Comparison of ENCODE assay signal across 19 cellular contexts in the genomic region with DNA sequence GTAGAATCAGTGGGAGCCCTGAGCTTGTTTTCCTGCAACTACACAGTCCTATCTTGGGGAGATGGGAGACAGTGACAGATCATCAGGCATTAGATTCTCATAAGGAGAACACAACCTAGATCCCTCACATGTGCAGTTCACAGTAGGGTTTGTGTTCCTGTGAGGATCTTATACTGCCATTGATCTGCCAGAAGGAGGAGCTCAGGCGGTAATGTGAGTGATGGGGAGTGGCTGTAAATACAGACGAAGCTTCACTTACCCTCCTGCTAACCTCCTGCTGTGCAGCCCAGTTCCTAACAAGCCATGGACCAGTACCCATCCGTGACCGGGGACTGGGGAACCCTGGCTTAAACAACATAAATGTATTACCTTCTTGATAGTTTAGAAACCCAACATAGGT.
DNase-seq lines count a peak whose midpoint lies in the region; ATAC-seq and TF ChIP-seq lines count a peak whose summit lies in the region.
"Had no signal": no experiment of that assay in that cellular context is flagged by ENCODE, and none has a peak within 500 bp of the region (broad histone marks: within the 10 kb centered on the region; RNA-seq: fewer than 3 reads in every experiment).

No MANE protein-coding gene starts in this region.

- peaks cover 19 to 45% (median 24%) of the 10 kb centered on the region in 4 donors for H3K4me1 Mint-ChIP-seq in CD4-positive, CD25-positive, alpha-beta regulatory T cell
- peaks cover 59% of the 10 kb centered on the region for H3K4me1 Mint-ChIP-seq in CD4-positive, alpha-beta T cell (ENCODE audit: low read depth)
- peaks cover 44 to 53% (median 50%) of the 10 kb centered on the region in 3 donors for H3K4me1 Mint-ChIP-seq in T-cell
- peaks cover 37% of the 10 kb centered on the region for H3K4me1 Mint-ChIP-seq in activated T-helper 17 cell treated with anti-CD3 and anti-CD28 coated beads, Interleukin-2, amount 50 U/mL, for 72 hours
- H3K4me1 Mint-ChIP-seq in activated T-cell treated with anti-CD3 and anti-CD28 coated beads, Interleukin-2, amount 50 U/mL, for 24 hours (ENCODE audit: low read depth) = peaks cover 56% of the 10 kb centered on the region
- H3K4me1 Mint-ChIP-seq: CD14-positive monocyte had no signal

- DNase-seq in CD4-positive, CD25-positive, alpha-beta regulatory T cell = no peak
- DNase-seq in CD4-positive, alpha-beta T cell = no peak
- DNase-seq in T-cell = no peak
- no peak for DNase-seq in activated T-cell treated with anti-CD3 and anti-CD28 coated beads, Interleukin-2, amount 50 U/mL, for 24 hours
- DNase-seq in cardiac septum (ENCODE audit: low spot score) = no peak
- no peak for DNase-seq in Kasumi-1 (lab: John Stamatoyannopoulos, UW)
- DNase-seq: 8988T; ACHN; BE2C; C1 segment of cervical spinal cord; CD4-positive, alpha-beta memory T cell; CD8-positive, alpha-beta memory T cell; COR-L47; DMS79 treated with DMSO at 0.1 percent for 48 hours; GF-D8 had no signal

- no peaks in the 10 kb centered on the region for H3K9me3 Mint-ChIP-seq in CD4-positive, CD25-positive, alpha-beta regulatory T cell
- peaks cover 2% of the 10 kb centered on the region for H3K9me3 Mint-ChIP-seq in CD4-positive, alpha-beta T cell
- H3K9me3 Mint-ChIP-seq in T-cell = no peaks in the 10 kb centered on the region
- H3K9me3 Mint-ChIP-seq in activated T-helper 17 cell treated with anti-CD3 and anti-CD28 coated beads, Interleukin-2, amount 50 U/mL, for 72 hours = peaks cover 8% of the 10 kb centered on the region
- H3K9me3 Mint-ChIP-seq in activated T-cell treated with anti-CD3 and anti-CD28 coated beads, Interleukin-2, amount 50 U/mL, for 24 hours = peaks cover 5% of the 10 kb centered on the region
- H3K9me3 Mint-ChIP-seq: CD4-positive, alpha-beta memory T cell; CD8-positive, alpha-beta memory T cell had no signal

- peak; percentile 17 for TF ChIP-seq CTCF in CD4-positive, alpha-beta T cell (IDR thresholded peaks at IDR 0.05)

- peak overlapping the region in 2 of 3 donors; percentile 25 to 59 for H3K27ac Mint-ChIP-seq in CD4-positive, CD25-positive, alpha-beta regulatory T cell
- peak overlapping the region; percentile 32 for H3K27ac Mint-ChIP-seq in CD4-positive, alpha-beta T cell
- H3K27ac Mint-ChIP-seq in T-cell = peak overlapping the region; percentile 47 to 59
- peak overlapping the region; percentile 20 for H3K27ac Mint-ChIP-seq in activated T-helper 17 cell treated with anti-CD3 and anti-CD28 coated beads, Interleukin-2, amount 50 U/mL, for 72 hours
- no peak overlapping the region for H3K27ac Mint-ChIP-seq in activated T-cell treated with anti-CD3 and anti-CD28 coated beads, Interleukin-2, amount 50 U/mL, for 24 hours
- H3K27ac Mint-ChIP-seq: CD14-positive monocyte had no signal

- no peaks in the 10 kb centered on the region for H3K36me3 Mint-ChIP-seq in CD4-positive, CD25-positive, alpha-beta regulatory T cell
- H3K36me3 Mint-ChIP-seq in CD4-positive, alpha-beta T cell (ENCODE audit: low read depth) = no peaks in the 10 kb centered on the region
- H3K36me3 Mint-ChIP-seq in T-cell = no peaks in the 10 kb centered on the region
- no peaks in the 10 kb centered on the region for H3K36me3 Mint-ChIP-seq in activated T-helper 17 cell treated with anti-CD3 and anti-CD28 coated beads, Interleukin-2, amount 50 U/mL, for 72 hours (ENCODE audit: low read depth)
- no peaks in the 10 kb centered on the region for H3K36me3 Mint-ChIP-seq in activated T-cell treated with anti-CD3 and anti-CD28 coated beads, Interleukin-2, amount 50 U/mL, for 24 hours (ENCODE audit: low read depth)
- H3K36me3 Mint-ChIP-seq: CD14-positive monocyte; CD4-positive, alpha-beta memory T cell; CD8-positive, alpha-beta memory T cell had no signal

- H3K4me3 Mint-ChIP-seq in CD4-positive, CD25-positive, alpha-beta regulatory T cell = no peak overlapping the region
- H3K4me3 Mint-ChIP-seq in CD4-positive, alpha-beta T cell = no peak overlapping the region
- peak overlapping the region in 1 of 3 donors; percentile 18 for H3K4me3 Mint-ChIP-seq in T-cell
- no peak overlapping the region for H3K4me3 Mint-ChIP-seq in activated T-helper 17 cell treated with anti-CD3 and anti-CD28 coated beads, Interleukin-2, amount 50 U/mL, for 72 hours
- no peak overlapping the region for H3K4me3 Mint-ChIP-seq in activated T-cell treated with anti-CD3 and anti-CD28 coated beads, Interleukin-2, amount 50 U/mL, for 24 hours
- H3K4me3 Mint-ChIP-seq: CD14-positive monocyte; CD8-positive, alpha-beta memory T cell had no signal

- POLR2A ChIA-PET in CD4-positive, alpha-beta T cell (lab: Charles Lee) = interaction anchor here (0.7 to 0.8 kb wide), 2 partner anchors 14 to 102 kb away, joined by 3 to 5 read pairs; no protein-coding TSS in a partner anchor
- POLR2A ChIA-PET in T-cell (lab: Charles Lee) = no interaction called here

- H3K36me3 ChIP-seq in CD4-positive, CD25-positive, alpha-beta regulatory T cell (ENCODE audit: control insufficient read depth, insufficient read depth, low read length) = no peaks in the 10 kb centered on the region
- H3K36me3 ChIP-seq: BE2C, BLaER1 had no signal

- no peak overlapping the region for H3K4me3 ChIP-seq in CD4-positive, CD25-positive, alpha-beta regulatory T cell (ENCODE audit: low read depth, low read length)
- H3K4me3 ChIP-seq: BLaER1 had no signal

- no peaks in the 10 kb centered on the region for H3K9me3 ChIP-seq in CD4-positive, CD25-positive, alpha-beta regulatory T cell (ENCODE audit: control insufficient read depth in 2 of 2, low read length in 2 of 2)
- H3K9me3 ChIP-seq in CD4-positive, alpha-beta T cell (ENCODE audit: control insufficient read depth, low read length) = no peaks in the 10 kb centered on the region
- H3K9me3 ChIP-seq: BE2C, BLaER1 had no signal

- CTCF ChIA-PET in CD4-positive, alpha-beta T cell (lab: Charles Lee) = interaction anchor here (1.6 to 1.7 kb wide), 2 partner anchors 11 to 1029 kb away, joined by 4 read pairs; no protein-coding TSS in a partner anchor
- CTCF ChIA-PET in T-cell (lab: Charles Lee) = no interaction called here

- H3K4me1 ChIP-seq in CD4-positive, CD25-positive, alpha-beta regulatory T cell (ENCODE audit: control insufficient read depth, insufficient read depth, low read length, poor library complexity, severe bottlenecking) = no peaks in the 10 kb centered on the region
- H3K4me1 ChIP-seq: BE2C, BLaER1 had no signal

- intact Hi-C loops in CD4-positive, alpha-beta T cell (cut with DNase I, micrococcal nuclease) = no loop called here
- intact Hi-C loops in cardiac septum (cut with DNase I) = no loop called here

- no peak for ATAC-seq in CD4-positive, CD25-positive, alpha-beta regulatory T cell (ENCODE audit: low read depth in 2 of 2)
- ATAC-seq in CD4-positive, alpha-beta T cell (ENCODE audit: poor library complexity) = peak; percentile 66
- ATAC-seq in T-cell (replicated peaks in 1 of 4) = peak in 3 of 4 experiments; percentile 37 to 59 (median 51)
- no peak for ATAC-seq in activated T-helper 17 cell treated with anti-CD3 and anti-CD28 coated beads, Interleukin-2, amount 50 U/mL, for 72 hours (replicated peaks)
- ATAC-seq in GM18873 (IDR thresholded peaks at IDR 0.05; ENCODE audit: low FRiP score, unreplicated experiment) = no peak

- H3K27me3 Mint-ChIP-seq in CD4-positive, CD25-positive, alpha-beta regulatory T cell = no peaks in the 10 kb centered on the region
- no peaks in the 10 kb centered on the region for H3K27me3 Mint-ChIP-seq in CD4-positive, alpha-beta T cell
- no peaks in the 10 kb centered on the region for H3K27me3 Mint-ChIP-seq in T-cell
- no peaks in the 10 kb centered on the region for H3K27me3 Mint-ChIP-seq in activated T-helper 17 cell treated with anti-CD3 and anti-CD28 coated beads, Interleukin-2, amount 50 U/mL, for 72 hours
- H3K27me3 Mint-ChIP-seq in activated T-cell treated with anti-CD3 and anti-CD28 coated beads, Interleukin-2, amount 50 U/mL, for 24 hours = no peaks in the 10 kb centered on the region
- H3K27me3 Mint-ChIP-seq: CD4-positive, alpha-beta memory T cell; CD8-positive, alpha-beta memory T cell had no signal

- no peaks in the 10 kb centered on the region for H3K27me3 ChIP-seq in CD4-positive, CD25-positive, alpha-beta regulatory T cell (ENCODE audit: control insufficient read depth, insufficient read depth, low read length)
- H3K27me3 ChIP-seq in CD4-positive, alpha-beta T cell (ENCODE audit: control insufficient read depth, insufficient read depth, low read length) = no peaks in the 10 kb centered on the region
- H3K27me3 ChIP-seq: BE2C, BLaER1 had no signal

- no peak overlapping the region for H3K27ac ChIP-seq in CD4-positive, CD25-positive, alpha-beta regulatory T cell (ENCODE audit: insufficient read depth, low read length, poor library complexity, severe bottlenecking)
- H3K27ac ChIP-seq in CD4-positive, alpha-beta T cell (ENCODE audit: low read depth, low read length) = no peak overlapping the region
- H3K27ac ChIP-seq: BLaER1 had no signal

Comparison
In these comparisons a context has a peak if more than half of its experiments do, and no peak if none do; other contexts are left out.
1. ATAC-seq: peak in CD4-positive, alpha-beta T cell (single experiment) and T-cell (3 of 4); none in CD4-positive, CD25-positive, alpha-beta regulatory T cell (0 of 2), activated T-helper 17 cell treated with anti-CD3 and anti-CD28 coated beads, Interleukin-2, amount 50 U/mL, for 72 hours (single experiment) and GM18873 (single experiment).